ENCODE assay signal across 8 cellular contexts in genomic region chr11:67792242-67792990, GRCh38.
DNase-seq lines count a peak whose midpoint lies in the region; ATAC-seq and TF ChIP-seq lines count a peak whose summit lies in the region.
"Not testable (repeated sequence)": the region's sequence is repeated elsewhere in the genome, so short reads cannot be mapped to it uniquely, and the experiment has no call there.

No MANE protein-coding gene starts in this region.

- H3K27ac Mint-ChIP-seq in activated CD8-positive, alpha-beta memory T cell treated with anti-CD3 and anti-CD28 coated beads, Interleukin-2, amount 10 ng/mL, durations not matched to agents 7 days and 5 days, result not testable (repeated sequence)

- H3K4me3 Mint-ChIP-seq in activated CD8-positive, alpha-beta memory T cell treated with anti-CD3 and anti-CD28 coated beads, Interleukin-2, amount 10 ng/mL, durations not matched to agents 7 days and 5 days, result not testable (repeated sequence)

- H3K4me1 Mint-ChIP-seq in activated CD8-positive, alpha-beta memory T cell treated with anti-CD3 and anti-CD28 coated beads, Interleukin-2, amount 10 ng/mL, durations not matched to agents 7 days and 5 days, result peaks cover 11% of the 10 kb centered on the region

- not testable (repeated sequence) for H3K9ac ChIP-seq in parathyroid adenoma

- peak; percentile 29 for DNase-seq in DMS79 treated with DMSO at 0.1 percent for 48 hours (lab: John Stamatoyannopoulos, UW)
- DNase-seq in LNCaP clone FGC (ENCODE audit: low read depth); cardiac fibroblast (ENCODE audit: low read depth in 2 of 2): not testable (repeated sequence)
- peak in 2 of 3 donors; percentile 37 to 77 for DNase-seq in Peyer's patch
- DNase-seq in activated CD8-positive, alpha-beta memory T cell treated with anti-CD3 and anti-CD28 coated beads, Interleukin-2, amount 10 ng/mL, durations not matched to agents 7 days and 5 days, result peak; percentile 65
- DNase-seq in right atrium auricular region (ENCODE audit: low spot score), result peak; percentile 65
- DNase-seq in superior temporal gyrus (ENCODE audit: extremely low spot score), result peak; percentile 34

- not testable (repeated sequence) for H3K27ac ChIP-seq in Peyer's patch, right atrium auricular region, parathyroid adenoma

- not testable (repeated sequence) for H3K79me2 ChIP-seq in parathyroid adenoma

- not testable (repeated sequence) for TF ChIP-seq POLR2A in Peyer's patch (IDR thresholded peaks at IDR 0.05)

- not testable (repeated sequence) for ATAC-seq in activated CD8-positive, alpha-beta memory T cell treated with anti-CD3 and anti-CD28 coated beads, Interleukin-2, amount 10 ng/mL, durations not matched to agents 7 days and 5 days

- H3K36me3 Mint-ChIP-seq in activated CD8-positive, alpha-beta memory T cell treated with anti-CD3 and anti-CD28 coated beads, Interleukin-2, amount 10 ng/mL, durations not matched to agents 7 days and 5 days, result not testable (repeated sequence)

- not testable (repeated sequence) for H3K4me2 ChIP-seq in parathyroid adenoma (ENCODE audit: low read length)

- not testable (repeated sequence) for H2AFZ ChIP-seq in parathyroid adenoma

- not testable (repeated sequence) for H3K36me3 ChIP-seq in Peyer's patch; right atrium auricular region; parathyroid adenoma (ENCODE audit: control insufficient read depth, insufficient read depth, low read length)

- not testable (repeated sequence) for H3K4me3 ChIP-seq in LNCaP clone FGC (ENCODE audit: low read depth, low read length); Peyer's patch; cardiac fibroblast (replicated peaks in 1 of 2; ENCODE audit: low read depth in 2 of 2, low read length in 2 of 2); right atrium auricular region; parathyroid adenoma (ENCODE audit: low read depth, low read length)

- H3K9me3 Mint-ChIP-seq in activated CD8-positive, alpha-beta memory T cell treated with anti-CD3 and anti-CD28 coated beads, Interleukin-2, amount 10 ng/mL, durations not matched to agents 7 days and 5 days (ENCODE audit: low read depth), result not testable (repeated sequence)

- not testable (repeated sequence) for H3K27me3 Mint-ChIP-seq in activated CD8-positive, alpha-beta memory T cell treated with anti-CD3 and anti-CD28 coated beads, Interleukin-2, amount 10 ng/mL, durations not matched to agents 7 days and 5 days

- not testable (repeated sequence) for H3K4me1 ChIP-seq in Peyer's patch, right atrium auricular region, parathyroid adenoma

- TF ChIP-seq CTCF in LNCaP clone FGC (IDR thresholded peaks at IDR 0.05; ENCODE audit: control insufficient read depth, extremely low read depth, insufficient read depth) (peak; percentile 51; the same call in 1 of the 2 replicates), Peyer's patch (IDR thresholded peaks at IDR 0.05) (peak; percentile 30 to 60 (median 48)), cardiac fibroblast (IDR thresholded peaks at IDR 0.05; ENCODE audit: low read depth, low read length) (peak; percentile 46), right atrium auricular region (IDR thresholded peaks at IDR 0.05) (peak; percentile 39 to 65), parathyroid adenoma (IDR thresholded peaks at IDR 0.05) (peak; percentile 44)

- H3K9me3 ChIP-seq in Peyer's patch; right atrium auricular region; parathyroid adenoma (ENCODE audit: control insufficient read depth, low read length): not testable (repeated sequence)

- H3K27me3 ChIP-seq in Peyer's patch; right atrium auricular region; parathyroid adenoma (ENCODE audit: control insufficient read depth, insufficient read depth, low read length): not testable (repeated sequence)

- CTCF ChIA-PET in activated CD8-positive, alpha-beta memory T cell treated with anti-CD3 and anti-CD28 coated beads, Interleukin-2, amount 10 ng/mL, durations not matched to agents 7 days and 5 days (lab: Charles Lee), result interaction anchor here (0.6 to 1.3 kb wide), 4 partner anchors 68 to 552 kb away, joined by 3 to 6 read pairs (median 3); partner anchors contain the start of genes GSTP1 and NUDT8
